In genomic region chr3:149936812-149937230, GRCh38 we compare ENCODE assay signal across 9 cellular contexts. TPM values are rescaled to one million over a fixed set of nuclear protein-coding genes. Genes with fewer than 3 reads are reported as not detected.
DNase-seq lines count a peak whose midpoint lies in the region; ATAC-seq and TF ChIP-seq lines count a peak whose summit lies in the region.
"Had no signal": no experiment of that assay in that cellular context is flagged by ENCODE, and none has a peak within 500 bp of the region (broad histone marks: within the 10 kb centered on the region; RNA-seq: fewer than 3 reads in every experiment).

No MANE protein-coding gene starts in this region.

- peaks cover 15 to 21% of the 10 kb centered on the region in 2 donors for H3K36me3 Mint-ChIP-seq in CD4-positive, alpha-beta memory T cell

- no peaks in the 10 kb centered on the region for H3K9me2 ChIP-seq in hepatocyte (replicated peaks; ENCODE audit: insufficient read depth)

- no peak overlapping the region for H3K9ac ChIP-seq in KMS-11

- TF ChIP-seq CTCF in KMS-11 (conservative IDR thresholded peaks at IDR 0.05; ENCODE audit: low read depth, low read length) (peak; percentile 94), hepatocyte (IDR thresholded peaks at IDR 0.05; ENCODE audit: poor library complexity) (peak; percentile 75), vagina (IDR thresholded peaks at IDR 0.05) (peak in 1 of 3 experiments; percentile 34)

- H3K27ac ChIP-seq in CD4-positive, alpha-beta memory T cell (ENCODE audit: low read depth, low read length) = no peak overlapping the region
- no peak overlapping the region for H3K27ac ChIP-seq in KMS-11
- no peak overlapping the region for H3K27ac ChIP-seq in hepatocyte
- H3K27ac ChIP-seq in vagina = no peak overlapping the region

- H2AFZ ChIP-seq in KMS-11 (ENCODE audit: low read depth) (no peak overlapping the region; the same call in 1 of the 2 replicates), hepatocyte (no peak overlapping the region)

- intact Hi-C loops in CD4-positive, alpha-beta memory T cell (cut with micrococcal nuclease) = loop anchor here (1.0 kb wide), 2 partner anchors 247 to 284 kb away; no protein-coding TSS in a partner anchor
- intact Hi-C loops in vagina (cut with DNase I) = no loop called here

- peaks cover 0 to 2% (median 0%) of the 10 kb centered on the region in 8 donors for H3K9me3 Mint-ChIP-seq in CD4-positive, alpha-beta memory T cell
- H3K9me3 Mint-ChIP-seq: T-helper 1 cell treated with Interleukin-12 subunit alpha and Interleukin-12 subunit beta and Interleukin-4 antibody, amounts not matched to agents 30 μg/mL and 1 μg/mL, for 36 hours had no signal

- peak overlapping the region in 1 of 7 donors; percentile 83 for H3K27ac Mint-ChIP-seq in CD4-positive, alpha-beta memory T cell
- H3K27ac Mint-ChIP-seq: T-helper 1 cell treated with Interleukin-12 subunit alpha and Interleukin-12 subunit beta and Interleukin-4 antibody, amounts not matched to agents 30 μg/mL and 1 μg/mL, for 36 hours had no signal

- TF ChIP-seq POLR2A in vagina (IDR thresholded peaks at IDR 0.05) = no peak

- peak; percentile 31 to 46 (median 39) for DNase-seq in CD4-positive, alpha-beta memory T cell
- peak; percentile 75 for DNase-seq in SHP77 (lab: John Stamatoyannopoulos, UW)
- DNase-seq in amniotic epithelial cell (ENCODE audit: low read depth) = peak; percentile 53
- peak; percentile 67 for DNase-seq in hepatocyte (ENCODE audit: low spot score)
- DNase-seq in stimulated activated CD4-positive, alpha-beta T cell treated with anti-CD3 and anti-CD28 coated beads, Interleukin-15, amount 100 ng/mL, for 24 hours = peak; percentile 45
- DNase-seq in vagina (ENCODE audit: extremely low spot score in 2 of 2) = no peak

- peaks cover 11 to 22% (median 20%) of the 10 kb centered on the region in 4 donors for H3K4me1 Mint-ChIP-seq in CD4-positive, alpha-beta memory T cell

- H3K79me2 ChIP-seq in KMS-11 (ENCODE audit: insufficient read depth, low read depth) (no peaks in the 10 kb centered on the region), hepatocyte (peaks cover under 1% of the 10 kb centered on the region)

- H3K27me3 Mint-ChIP-seq in CD4-positive, alpha-beta memory T cell = no peaks in the 10 kb centered on the region

- CTCF ChIA-PET in CD4-positive, alpha-beta memory T cell (lab: Charles Lee; ENCODE audit: partially characterized antibody) = interaction anchor here (0.9 to 3.8 kb wide), 17 partner anchors 9 to 557 kb away, joined by 3 to 24 read pairs (median 5); partner anchors contain the start of gene PFN2

- H3K4me1 ChIP-seq in CD4-positive, alpha-beta memory T cell (ENCODE audit: insufficient read depth, low read length) = peaks cover 4% of the 10 kb centered on the region
- H3K4me1 ChIP-seq in KMS-11 (ENCODE audit: low read depth, poor library complexity, severe bottlenecking) (peaks cover 12% of the 10 kb centered on the region), hepatocyte (ENCODE audit: insufficient read depth) (no peaks in the 10 kb centered on the region), vagina (no peaks in the 10 kb centered on the region)

- H3K4me3 ChIP-seq in CD4-positive, alpha-beta memory T cell (ENCODE audit: low read length in 2 of 2) = no peak overlapping the region
- H3K4me3 ChIP-seq in KMS-11 (IDR thresholded peaks at IDR 0.05; ENCODE audit: insufficient read depth, low read depth, low read length) (no peak overlapping the region), hepatocyte (no peak overlapping the region), vagina (no peak overlapping the region)

- H4K20me1 ChIP-seq in KMS-11 (ENCODE audit: insufficient read depth) = no peaks in the 10 kb centered on the region
- H4K20me1 ChIP-seq in hepatocyte (ENCODE audit: insufficient read depth, poor library complexity, severe bottlenecking) = no peaks in the 10 kb centered on the region

- H3K9me3 ChIP-seq in CD4-positive, alpha-beta memory T cell (ENCODE audit: control insufficient read depth in 1 of 2, low read length in 2 of 2) = no peaks in the 10 kb centered on the region
- no peaks in the 10 kb centered on the region for H3K9me3 ChIP-seq in hepatocyte (ENCODE audit: low read depth)
- H3K9me3 ChIP-seq in vagina = no peaks in the 10 kb centered on the region

- POLR2A ChIA-PET in CD4-positive, alpha-beta memory T cell (lab: Charles Lee; ENCODE audit: partially characterized antibody) = no interaction called here

- H3K4me2 ChIP-seq in KMS-11 = no peak overlapping the region
- peak overlapping the region; percentile 33 for H3K4me2 ChIP-seq in hepatocyte

- peak overlapping the region in 2 of 8 donors; percentile 23 to 47 for H3K4me3 Mint-ChIP-seq in CD4-positive, alpha-beta memory T cell
- H3K4me3 Mint-ChIP-seq: T-helper 1 cell treated with Interleukin-12 subunit alpha and Interleukin-12 subunit beta and Interleukin-4 antibody, amounts not matched to agents 30 μg/mL and 1 μg/mL, for 36 hours had no signal

- 25% methylated on average over 7 of the region's 7 CpGs for WGBS in hepatocyte (ENCODE audit: low lambda C conversion rate, missing lambda C conversion rate)

- H3K36me3 ChIP-seq in CD4-positive, alpha-beta memory T cell (ENCODE audit: insufficient read depth, low read length) = no peaks in the 10 kb centered on the region
- no peaks in the 10 kb centered on the region for H3K36me3 ChIP-seq in KMS-11 (ENCODE audit: insufficient read depth)
- no peaks in the 10 kb centered on the region for H3K36me3 ChIP-seq in hepatocyte (replicated peaks; ENCODE audit: insufficient read depth, low read depth)
- H3K36me3 ChIP-seq in vagina = peaks cover 0 to 3% of the 10 kb centered on the region in 2 donors

- H3K27me3 ChIP-seq in CD4-positive, alpha-beta memory T cell (ENCODE audit: insufficient read depth, low read length) = no peaks in the 10 kb centered on the region
- H3K27me3 ChIP-seq in KMS-11 (ENCODE audit: insufficient read depth, low read depth) (no peaks in the 10 kb centered on the region), hepatocyte (no peaks in the 10 kb centered on the region), vagina (no peaks in the 10 kb centered on the region)

- ATAC-seq in GM19372 (IDR thresholded peaks at IDR 0.05; ENCODE audit: low read depth, unreplicated experiment) = peak; percentile 73

RNA-seq across cellular contexts. Expression of gene PFN2, which starts 33.9 kb away (rescaled TPM):
- 10 to 100 TPM; 10.6 to 14.1 TPM for total RNA-seq in CD4-positive, alpha-beta memory T cell
- polyA plus RNA-seq in CD4-positive, alpha-beta memory T cell = 10 to 100 TPM in 1 of 2 donors, 1 to 10 TPM in 1; 6.8 to 16.9 TPM
- 156 and 172 TPM in 2 replicates for total RNA-seq in hepatocyte
- 140 and 152 TPM in 2 replicates for polyA plus RNA-seq in hepatocyte
- total RNA-seq in vagina = 49.4 TPM

Comparison
In these comparisons a context has a peak if more than half of its experiments do, and no peak if none do; other contexts are left out.
1. DNase-seq: peak in CD4-positive, alpha-beta memory T cell (5 of 5), SHP77 (2 of 2), amniotic epithelial cell (single experiment), hepatocyte (single experiment) and stimulated activated CD4-positive, alpha-beta T cell treated with anti-CD3 and anti-CD28 coated beads, Interleukin-15, amount 100 ng/mL, for 24 hours (single experiment); none in vagina (0 of 2).